ENCODE assay signal across 11 cellular contexts in the genomic region with DNA sequence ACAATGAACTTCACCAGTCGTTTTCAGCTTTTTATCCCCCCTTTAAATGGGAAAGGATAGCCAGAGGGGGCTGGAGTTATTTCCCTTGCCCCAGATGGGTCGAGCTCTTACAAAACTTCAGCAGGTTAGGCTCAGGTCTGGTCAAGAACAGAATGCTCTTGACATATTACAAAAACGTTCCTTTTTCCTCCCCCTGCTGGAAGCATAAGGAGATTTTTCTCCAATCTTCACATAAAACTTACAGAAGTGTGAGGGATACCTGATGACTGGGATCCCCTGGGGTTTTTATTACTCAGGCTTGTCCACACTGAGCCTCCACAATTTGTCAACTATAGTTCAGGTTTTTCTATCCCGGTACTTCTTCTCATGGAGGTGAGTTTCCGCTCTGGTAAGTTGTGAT.
DNase-seq lines count a peak whose midpoint lies in the region; ATAC-seq and TF ChIP-seq lines count a peak whose summit lies in the region.
"Had no signal": no experiment of that assay in that cellular context is flagged by ENCODE, and none has a peak within 500 bp of the region (broad histone marks: within the 10 kb centered on the region; RNA-seq: fewer than 3 reads in every experiment).

No MANE protein-coding gene starts in this region.

- H4K91ac ChIP-seq in H9 (ENCODE audit: insufficient read length, low read depth, low read length), result no peak overlapping the region

- no peak overlapping the region for H2BK20ac ChIP-seq in H9 (ENCODE audit: low read depth, low read length, poor library complexity, severe bottlenecking)

- H3K56ac ChIP-seq in H9 (ENCODE audit: insufficient read length, low read depth, low read length), result no peak overlapping the region

- H3K14ac ChIP-seq in H9 (ENCODE audit: insufficient read depth, low read length), result no peak overlapping the region

- no peak overlapping the region for H3K27ac ChIP-seq in H9 (ENCODE audit: insufficient read length, low read depth, low read length)

- no peaks in the 10 kb centered on the region for H4K20me1 ChIP-seq in H9 (ENCODE audit: control insufficient read depth, insufficient read depth, insufficient read length)

- no peak overlapping the region for H4K5ac ChIP-seq in H9 (ENCODE audit: insufficient read length, low read depth, low read length)

- ATAC-seq in GM18868 (IDR thresholded peaks at IDR 0.05; ENCODE audit: unreplicated experiment) (no peak), GM18505 (IDR thresholded peaks at IDR 0.05; ENCODE audit: unreplicated experiment) (no peak)

- peaks cover 16 to 23% of the 10 kb centered on the region in 2 experiments for H3K9me3 Mint-ChIP-seq in H9

- no peak overlapping the region for H3K4me2 ChIP-seq in H9 (ENCODE audit: insufficient read depth, insufficient read length, low read length)

- H2BK5ac ChIP-seq in H9 (ENCODE audit: insufficient read length, low read length), result no peak overlapping the region

- H4K8ac ChIP-seq in H9 (replicated peaks; ENCODE audit: insufficient read length, low read depth, low read length), result no peak overlapping the region

- peaks cover 18% of the 10 kb centered on the region for H3K27me3 Mint-ChIP-seq in H9 (ENCODE audit: low read depth)

- no peaks in the 10 kb centered on the region for H3K4me1 ChIP-seq in H9 (ENCODE audit: insufficient read depth, low read length)

- no peak overlapping the region for H2BK15ac ChIP-seq in H9 (ENCODE audit: low read depth, low read length)

- H3K23me2 ChIP-seq in H9 (ENCODE audit: insufficient read length, low read depth, low read length, poor library complexity, severe bottlenecking), result no peaks in the 10 kb centered on the region

- no peak overlapping the region for H2BK12ac ChIP-seq in H9 (ENCODE audit: insufficient read length, low read depth, low read length)

- H3K36me3 Mint-ChIP-seq in H9 (ENCODE audit: insufficient read depth in 1 of 3, low read depth in 3 of 3), result no peaks in the 10 kb centered on the region

- H3K23ac ChIP-seq in H9 (ENCODE audit: insufficient read length, low read depth, low read length), result no peak overlapping the region

- H3K36me3 ChIP-seq in BJ (ENCODE audit: control insufficient read depth, insufficient read depth, low read length) (no peaks in the 10 kb centered on the region), kidney epithelial cell (ENCODE audit: control insufficient read depth, insufficient read depth, low read length) (no peaks in the 10 kb centered on the region)

- no peaks in the 10 kb centered on the region for H3K27me3 ChIP-seq in BJ (ENCODE audit: control insufficient read depth, insufficient read depth, low read length)
- no peaks in the 10 kb centered on the region for H3K27me3 ChIP-seq in H9 (ENCODE audit: insufficient read depth, low read length)
- H3K27me3 ChIP-seq in kidney epithelial cell (ENCODE audit: control insufficient read depth, insufficient read depth, low read length), result no peaks in the 10 kb centered on the region

- DNase-seq in BJ (ENCODE audit: low read depth) (no peak), H9 (no peak), SW480 (ENCODE audit: low spot score) (peak; percentile 17), kidney epithelial cell (ENCODE audit: low read depth) (no peak), retina (no peak), NCI-H524 treated with DMSO at 0.1 percent for 48 hours (lab: John Stamatoyannopoulos, UW) (no peak)
- DNase-seq: activated T-cell treated with anti-CD3 and anti-CD28 coated beads for 4 hours, erythroblast, nucleus accumbens had no signal

- H3K4me3 Mint-ChIP-seq in H9, result no peak overlapping the region

- no peak overlapping the region for H2BK120ac ChIP-seq in H9 (ENCODE audit: low read depth, low read length, poor library complexity, severe bottlenecking)

- H2AK5ac ChIP-seq in H9 (ENCODE audit: insufficient read length, low read length), result no peak overlapping the region

- H3T11ph ChIP-seq in H9 (ENCODE audit: low read length), result no peak overlapping the region

- TF ChIP-seq CTCF in BJ (IDR thresholded peaks at IDR 0.05; ENCODE audit: insufficient read depth, low read depth, low read length) (peak; percentile 36; the same call in 1 of the 2 replicates), H9 (conservative IDR thresholded peaks at IDR 0.05) (peak; percentile 40; the same call in 2 of the 3 replicates), kidney epithelial cell (IDR thresholded peaks at IDR 0.05; ENCODE audit: insufficient read depth, low read length, poor library complexity, severe bottlenecking) (peak; percentile 33)

- H3K79me2 ChIP-seq in H9 (ENCODE audit: insufficient read depth, low read length), result no peaks in the 10 kb centered on the region

- H3K4me3 ChIP-seq in BJ (ENCODE audit: low read depth, low read length) (no peak overlapping the region), kidney epithelial cell (ENCODE audit: low read depth, low read length) (no peak overlapping the region)

- no peak overlapping the region for H3K27ac Mint-ChIP-seq in H9

- TF ChIP-seq POLR2A in GM18505 (IDR thresholded peaks at IDR 0.05; ENCODE audit: borderline replicate concordance, extremely low read depth, insufficient read depth, insufficient read length), result no peak

- H3K79me1 ChIP-seq in H9 (ENCODE audit: insufficient read depth, low read depth, low read length, poor library complexity, severe bottlenecking), result no peaks in the 10 kb centered on the region

- H3K9ac ChIP-seq in H9 (ENCODE audit: extremely low read depth, insufficient read length, low read length), result no peak overlapping the region

- H3K4me1 Mint-ChIP-seq in H9, result no peaks in the 10 kb centered on the region

- no peak overlapping the region for H2AFZ ChIP-seq in H9 (ENCODE audit: low read length)

- CTCF ChIA-PET in BJ (lab: Yijun Ruan, JAX), result interaction anchor here (0.8 to 2.6 kb wide), 9 partner anchors 8 to 77 kb away, joined by 3 to 21 read pairs (median 3); a partner anchor contains a TSS

- no peak overlapping the region for H3K18ac ChIP-seq in H9 (ENCODE audit: insufficient read length, low read depth, low read length)

- no peaks in the 10 kb centered on the region for H3K9me3 ChIP-seq in H9 (ENCODE audit: control insufficient read depth, low read depth, low read length)

- H3K4ac ChIP-seq in H9 (ENCODE audit: low read depth, low read length), result no peak overlapping the region

- WGBS in H9 (ENCODE audit: extremely low coverage, insufficient read length, low lambda C conversion rate), result no CpG with 5 or more reads among the region's 5 CpGs

- POLR2A ChIA-PET in BJ (lab: Charles Lee), result no interaction called here
